Comparison of ENCODE assay signal across 8 cellular contexts in the genomic region with DNA sequence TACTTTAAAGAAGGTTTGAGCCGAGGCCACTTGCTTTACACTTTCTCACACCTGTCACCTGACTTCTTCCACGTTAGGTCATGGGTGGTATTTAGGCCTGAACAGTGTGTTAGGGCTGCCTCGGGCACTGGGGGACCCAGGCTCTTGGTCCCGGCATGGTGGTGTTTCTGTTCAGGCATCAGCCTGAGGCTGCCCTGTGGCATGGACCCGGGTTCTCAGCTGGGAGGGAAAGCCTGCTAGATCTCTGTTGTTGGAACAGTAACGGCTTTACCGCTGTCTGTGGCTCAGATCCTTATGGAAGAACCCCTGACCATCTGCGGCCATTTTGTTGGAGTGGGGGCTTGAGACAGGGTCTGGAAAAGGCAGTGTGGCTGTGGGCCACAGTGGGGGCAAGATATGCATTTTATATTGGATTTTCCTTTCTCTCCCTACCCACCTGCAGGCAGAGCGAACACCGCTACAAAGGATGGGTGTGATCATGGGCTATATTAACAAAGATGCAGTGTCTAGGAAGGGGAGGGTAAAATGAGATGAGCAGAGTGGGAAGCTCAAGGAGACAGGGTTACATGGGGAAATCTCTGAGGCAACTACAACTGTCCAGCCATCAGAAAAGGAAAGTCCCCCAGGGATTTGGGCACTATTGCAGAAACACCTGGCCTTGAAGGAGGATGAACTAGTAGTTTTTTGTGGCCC. TPM values are rescaled to one million over a fixed set of nuclear protein-coding genes. Genes with fewer than 3 reads are reported as not detected.
A peak's percentile ranks its signal among the peaks of the same experiment; 100 is the strongest.
DNase-seq lines count a peak whose midpoint lies in the region; ATAC-seq and TF ChIP-seq lines count a peak whose summit lies in the region.

No MANE protein-coding gene starts in this region.

- dilution Hi-C loops in mammary epithelial cell (cut with HindIII; ENCODE audit: low sequenced_read_pairs), result no loop called here

- no peaks in the 10 kb centered on the region for H3K9me2 ChIP-seq in MM.1S (replicated peaks; ENCODE audit: insufficient read depth, low read length)

- DNase-seq in NCI-H1092 treated with DMSO at 0.1 percent for 48 hours (lab: John Stamatoyannopoulos, UW), result peak; percentile 19
- DNase-seq in NCI-H1092 (lab: John Stamatoyannopoulos, UW), result no peak
- no peak for DNase-seq in MM.1S
- DNase-seq in mammary epithelial cell, result no peak
- peak; percentile 76 for DNase-seq in osteoblast (ENCODE audit: insufficient read length, low spot score, missing footprints)
- DNase-seq in A172 (ENCODE audit: low spot score), result no peak
- DNase-seq in NCI-H1105 treated with DMSO at 0.1 percent for 48 hours (lab: John Stamatoyannopoulos, UW), result no peak

- ATAC-seq in HG03439 (IDR thresholded peaks at IDR 0.05; ENCODE audit: unreplicated experiment), result no peak

- H3K4me1 ChIP-seq in MM.1S (ENCODE audit: low read length) (peaks cover 49% of the 10 kb centered on the region), mammary epithelial cell (ENCODE audit: insufficient read depth, low read length) (no peaks in the 10 kb centered on the region), osteoblast (ENCODE audit: insufficient read depth, low read length) (peaks cover 2% of the 10 kb centered on the region)

- H3K36me3 ChIP-seq in MM.1S (replicated peaks; ENCODE audit: insufficient read depth, low read length) (no peaks in the 10 kb centered on the region), mammary epithelial cell (ENCODE audit: insufficient read depth, low read length) (no peaks in the 10 kb centered on the region), osteoblast (ENCODE audit: insufficient read depth, low read length) (no peaks in the 10 kb centered on the region)

- H3K27me3 ChIP-seq in MM.1S (replicated peaks; ENCODE audit: insufficient read depth, low read length) (no peaks in the 10 kb centered on the region), mammary epithelial cell (ENCODE audit: insufficient read depth, low read length) (no peaks in the 10 kb centered on the region), osteoblast (ENCODE audit: insufficient read depth, low read length) (peaks cover 9% of the 10 kb centered on the region)

- H3K79me2 ChIP-seq in MM.1S (ENCODE audit: low read length), result 0 out of 2 replicates have a peak, but pooled peaks cover 11% of the 10 kb centered on the region
- H3K79me2 ChIP-seq in mammary epithelial cell (ENCODE audit: insufficient read depth, low read length), result no peaks in the 10 kb centered on the region
- no peaks in the 10 kb centered on the region for H3K79me2 ChIP-seq in osteoblast (ENCODE audit: insufficient read depth, low read length)

- CTCF ChIA-PET in mammary epithelial cell (lab: Charles Lee; ENCODE audit: low non-redundant PET), result interaction anchor here (0.6 kb wide), 1 partner anchor 110 kb away, joined by 4 read pairs; no protein-coding TSS in a partner anchor

- TF ChIP-seq CTCF in MM.1S (IDR thresholded peaks at IDR 0.05; ENCODE audit: low read length) (no peak), mammary epithelial cell (conservative IDR thresholded peaks at IDR 0.05 in 1 of 2, IDR thresholded peaks at IDR 0.05 in 1 of 2; ENCODE audit: extremely low read depth in 1 of 2, insufficient read depth in 1 of 2, low read depth in 1 of 2, low read length in 2 of 2) (no peak), osteoblast (IDR thresholded peaks at IDR 0.05; ENCODE audit: extremely low read depth, low read depth, low read length) (no peak)

- intact Hi-C loops in mammary epithelial cell (cut with micrococcal nuclease), result loop anchor here (10.0 kb wide), 3 partner anchors 345 to 585 kb away; a partner anchor contains a TSS

- no TSS peak for BruUV-seq in mammary epithelial cell (replicated peaks; lab: Mats Ljungman, UMichigan)

- H3F3A ChIP-seq in MM.1S (ENCODE audit: insufficient read depth, low read length), result peaks cover 18% of the 10 kb centered on the region

- H3K9ac ChIP-seq in MM.1S (ENCODE audit: low read length) (peak overlapping the region; percentile 70), mammary epithelial cell (ENCODE audit: insufficient read depth, low read length) (no peak overlapping the region)

- H2AFZ ChIP-seq in MM.1S (ENCODE audit: low read length), result peak overlapping the region; percentile 84
- no peak overlapping the region for H2AFZ ChIP-seq in mammary epithelial cell (ENCODE audit: low read depth, low read length)
- no peak overlapping the region for H2AFZ ChIP-seq in osteoblast (ENCODE audit: low read length)

- peak overlapping the region; percentile 62 for H3K4me3 ChIP-seq in MM.1S (ENCODE audit: low read length)
- no peak overlapping the region for H3K4me3 ChIP-seq in mammary epithelial cell (replicated peaks in 1 of 3; ENCODE audit: insufficient read depth in 1 of 3, low read depth in 2 of 3, low read length in 3 of 3)
- H3K4me3 ChIP-seq in osteoblast (ENCODE audit: insufficient read depth, low read length), result no peak overlapping the region

- in situ Hi-C loops in mammary epithelial cell (cut with MboI; ENCODE audit: low sequenced_read_pairs in 2 of 2), result loop anchor here (10.0 kb wide), 3 partner anchors 105 to 135 kb away; no protein-coding TSS in a partner anchor

- H3K9me3 ChIP-seq in MM.1S (replicated peaks; ENCODE audit: insufficient read depth, low read length), result no peaks in the 10 kb centered on the region
- no peaks in the 10 kb centered on the region for H3K9me3 ChIP-seq in mammary epithelial cell (replicated peaks; ENCODE audit: insufficient read depth, low read length)
- no peaks in the 10 kb centered on the region for H3K9me3 ChIP-seq in osteoblast (ENCODE audit: low read depth, low read length)

- peak overlapping the region; percentile 80 for H3K4me2 ChIP-seq in MM.1S (ENCODE audit: low read depth, low read length)
- H3K4me2 ChIP-seq in mammary epithelial cell (ENCODE audit: insufficient read depth, low read depth, low read length), result peak overlapping the region; percentile 62
- no peak overlapping the region for H3K4me2 ChIP-seq in osteoblast (ENCODE audit: insufficient read depth, low read length)

- no peaks in the 10 kb centered on the region for H4K20me1 ChIP-seq in MM.1S (ENCODE audit: insufficient read depth, low read length)
- no peaks in the 10 kb centered on the region for H4K20me1 ChIP-seq in mammary epithelial cell (ENCODE audit: insufficient read depth, low read length)
- H4K20me1 ChIP-seq in osteoblast (ENCODE audit: insufficient read depth, low read length), result no peaks in the 10 kb centered on the region

- 62% methylated on average over 10 of the region's 10 CpGs for WGBS in mammary epithelial cell (ENCODE audit: low coverage, missing lambda C conversion rate)

- H3K27ac ChIP-seq in MM.1S (ENCODE audit: low read length), result peak overlapping the region; percentile 79
- H3K27ac ChIP-seq in mammary epithelial cell (ENCODE audit: insufficient read depth, low read depth, low read length), result no peak overlapping the region
- H3K27ac ChIP-seq in osteoblast (ENCODE audit: low read depth, low read length), result no peak overlapping the region

RNA-seq across cellular contexts. Expression of a gene that starts 1.6 kb away (rescaled TPM):
- total RNA-seq in mammary epithelial cell (not detected), osteoblast (under 0.01 TPM in 1 of 2 replicates, not detected in the other)
- 0.06 TPM for polyA plus RNA-seq in mammary epithelial cell
- not detected for polyA minus RNA-seq in mammary epithelial cell
- 0.09 and 0.26 TPM in 2 replicates for total RNA-seq in A172 (2014; rRNA removed; shearing (Covaris generic))

RNA-seq across cellular contexts. Expression of a gene that starts 38.5 kb away (rescaled TPM):
- total RNA-seq in mammary epithelial cell (10 to 100 TPM in 1 of 2 donors, 1 to 10 TPM in 1; 8.7 to 10.1 TPM), osteoblast (26.4 and 26.5 TPM in 2 replicates)
- polyA plus RNA-seq in mammary epithelial cell, result 2.3 TPM
- polyA minus RNA-seq in mammary epithelial cell, result 7.5 TPM
- total RNA-seq in A172 (2014; rRNA removed; shearing (Covaris generic)), result 0.34 and 0.52 TPM in 2 replicates

Comparison
In these comparisons a context has a peak if more than half of its experiments do, and no peak if none do; other contexts are left out.
1. DNase-seq: peak in NCI-H1092 treated with DMSO at 0.1 percent for 48 hours (single experiment) and osteoblast (single experiment); none in NCI-H1092 (single experiment), MM.1S (single experiment), mammary epithelial cell (single experiment), A172 (single experiment) and NCI-H1105 treated with DMSO at 0.1 percent for 48 hours (single experiment).